In the genomic region with DNA sequence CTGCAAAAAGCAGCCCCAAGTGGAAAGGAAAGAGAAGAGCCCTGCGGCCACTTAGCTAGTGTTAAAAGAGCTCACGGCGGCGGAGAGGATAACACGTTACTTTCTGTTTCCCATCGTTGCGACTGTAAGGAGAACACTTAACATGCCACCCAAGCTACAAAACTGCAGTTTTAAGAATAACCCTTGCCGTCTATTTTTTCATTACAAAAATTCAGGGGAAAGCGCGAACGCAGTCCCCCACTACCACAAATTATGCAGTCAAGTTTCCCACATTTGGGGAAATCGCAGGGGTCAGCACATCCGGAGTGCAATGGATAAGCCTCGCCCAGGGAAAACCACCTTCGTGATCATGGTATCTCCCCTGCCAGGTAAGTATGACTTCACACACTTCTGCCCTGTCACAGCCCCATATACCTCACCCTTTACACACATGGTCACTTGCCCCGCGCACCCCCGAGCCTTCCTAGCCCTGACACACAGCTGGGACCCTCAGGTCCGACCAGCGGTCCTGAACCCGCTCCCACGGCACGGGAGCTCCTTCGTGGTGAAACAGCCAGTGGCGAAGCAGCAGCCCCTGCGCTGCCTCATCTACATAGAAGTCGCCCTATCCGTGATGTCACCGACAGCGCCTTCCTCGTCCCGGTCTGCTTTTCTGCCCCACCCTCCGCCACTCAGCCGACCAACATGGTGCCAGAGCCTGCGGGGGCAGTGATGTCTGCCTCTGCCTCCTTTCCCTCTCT, we compare ENCODE assay signal across 8 cellular contexts. TPM values are rescaled to one million over a fixed set of nuclear protein-coding genes. Genes with fewer than 3 reads are reported as not detected.
A peak's percentile ranks its signal among the peaks of the same experiment; 100 is the strongest.
DNase-seq lines count a peak whose midpoint lies in the region; ATAC-seq and TF ChIP-seq lines count a peak whose summit lies in the region.
"Not testable (repeated sequence)": the region's sequence is repeated elsewhere in the genome, so short reads cannot be mapped to it uniquely, and the experiment has no call there.

No MANE protein-coding gene starts in this region.

- peaks cover 23% of the 10 kb centered on the region for H3K27me3 ChIP-seq in GM23338 (ENCODE audit: insufficient read depth)
- peaks cover 29% of the 10 kb centered on the region for H3K27me3 ChIP-seq in neural progenitor cell

- TF ChIP-seq CTCF in GM23338 (conservative IDR thresholded peaks at IDR 0.05; ENCODE audit: low read depth in 2 of 2); fibroblast of mammary gland (conservative IDR thresholded peaks at IDR 0.05; ENCODE audit: control insufficient read depth, insufficient read depth, low read depth, low read length); neural progenitor cell (IDR thresholded peaks at IDR 0.05): not testable (repeated sequence)

- H3K36me3 Mint-ChIP-seq in GM23338 (ENCODE audit: low read depth); activated T-helper 17 cell treated with anti-CD3 and anti-CD28 coated beads, Interleukin-2, amount 50 U/mL, for 72 hours (ENCODE audit: low read depth); neural progenitor cell: not testable (repeated sequence)

- H4K20me1 ChIP-seq in GM23338 (replicated peaks; ENCODE audit: insufficient read depth); neural progenitor cell (ENCODE audit: low read depth): not testable (repeated sequence)

- H3K27ac Mint-ChIP-seq in GM23338 = peak overlapping the region; percentile 100
- H3K27ac Mint-ChIP-seq in activated T-helper 17 cell treated with anti-CD3 and anti-CD28 coated beads, Interleukin-2, amount 50 U/mL, for 72 hours = peak overlapping the region; percentile 95
- H3K27ac Mint-ChIP-seq in neural progenitor cell = peak overlapping the region; percentile 87

- ATAC-seq in GM23338 = peak; percentile 85
- ATAC-seq in activated T-helper 17 cell treated with anti-CD3 and anti-CD28 coated beads, Interleukin-2, amount 50 U/mL, for 72 hours (replicated peaks) = peak; percentile 87
- ATAC-seq in stimulated activated naive CD8-positive, alpha-beta T cell treated with anti-CD3 and anti-CD28 coated beads, Interleukin-15, Interleukin-2, amounts not matched to agents 100 U/mL and 50 U/mL, for 24 hours = peak; percentile 93

- peak overlapping the region; percentile 95 for H3K9ac ChIP-seq in neural progenitor cell

- not testable (repeated sequence) for H3F3A ChIP-seq in GM23338 (replicated peaks; ENCODE audit: low read depth); neural progenitor cell (ENCODE audit: low read depth)

- not testable (repeated sequence) for H3K36me3 ChIP-seq in GM23338 (ENCODE audit: insufficient read depth); neural progenitor cell

- peaks cover 11% of the 10 kb centered on the region for H3K27me3 Mint-ChIP-seq in GM23338 (ENCODE audit: insufficient read depth, low read depth, poor library complexity)
- H3K27me3 Mint-ChIP-seq in activated T-helper 17 cell treated with anti-CD3 and anti-CD28 coated beads, Interleukin-2, amount 50 U/mL, for 72 hours; neural progenitor cell (ENCODE audit: insufficient read depth, low read depth): not testable (repeated sequence)

- H3K4me2 ChIP-seq in GM23338 (peak overlapping the region; percentile 61; the same call in 1 of the 2 replicates), neural progenitor cell (peak overlapping the region; percentile 61)

- peak overlapping the region; percentile 42; the same call in 1 of the 2 replicates for H3K27ac ChIP-seq in GM23338 (ENCODE audit: low read depth)
- peak overlapping the region; percentile 97 for H3K27ac ChIP-seq in neural progenitor cell

- H2AFZ ChIP-seq in GM23338; neural progenitor cell (replicated peaks): not testable (repeated sequence)

- peak; percentile 99 for DNase-seq in ELR (ENCODE audit: low read depth)
- DNase-seq in GM23338 (ENCODE audit: low spot score) = peak; percentile 91
- peak; percentile 98 for DNase-seq in LHCN-M2 (ENCODE audit: low read depth)
- peak; percentile 92 for DNase-seq in RPMI8226
- peak; percentile 98 for DNase-seq in fibroblast of mammary gland (ENCODE audit: low read depth)
- peak; percentile 86 for DNase-seq in neural progenitor cell (ENCODE audit: low spot score)
- peak; percentile 85 for DNase-seq in stimulated activated naive CD8-positive, alpha-beta T cell treated with anti-CD3 and anti-CD28 coated beads, Interleukin-15, Interleukin-2, amounts not matched to agents 100 U/mL and 50 U/mL, for 24 hours

- H3K79me2 ChIP-seq in GM23338 (replicated peaks; ENCODE audit: insufficient read depth); neural progenitor cell (ENCODE audit: low read depth): not testable (repeated sequence)

- H3K4me1 Mint-ChIP-seq in GM23338; activated T-helper 17 cell treated with anti-CD3 and anti-CD28 coated beads, Interleukin-2, amount 50 U/mL, for 72 hours; neural progenitor cell: not testable (repeated sequence)

- H3K9me3 ChIP-seq in neural progenitor cell (ENCODE audit: low read depth) = not testable (repeated sequence)

- H3K4me3 ChIP-seq in GM23338 = peak overlapping the region; percentile 64
- peak overlapping the region; percentile 28 for H3K4me3 ChIP-seq in fibroblast of mammary gland (ENCODE audit: control insufficient read depth, low read depth, low read length)
- peak overlapping the region; percentile 36 for H3K4me3 ChIP-seq in neural progenitor cell

- H3K9me2 ChIP-seq in GM23338 (ENCODE audit: insufficient read depth) = not testable (repeated sequence)

- not testable (repeated sequence) for H3K4me1 ChIP-seq in GM23338 (ENCODE audit: insufficient read depth); neural progenitor cell

- H3K4me3 Mint-ChIP-seq in GM23338 (peak overlapping the region; percentile 70), neural progenitor cell (peak overlapping the region; percentile 85)
- H3K4me3 Mint-ChIP-seq in activated T-helper 17 cell treated with anti-CD3 and anti-CD28 coated beads, Interleukin-2, amount 50 U/mL, for 72 hours = peak overlapping the region; percentile 78

- H3K9me3 Mint-ChIP-seq in GM23338; activated T-helper 17 cell treated with anti-CD3 and anti-CD28 coated beads, Interleukin-2, amount 50 U/mL, for 72 hours; neural progenitor cell: not testable (repeated sequence)

TF ChIP-seq in GM23338, 12 proteins besides CTCF, POLR2A, EP300 and RAD21:
- TF ChIP-seq, protein P1, sequence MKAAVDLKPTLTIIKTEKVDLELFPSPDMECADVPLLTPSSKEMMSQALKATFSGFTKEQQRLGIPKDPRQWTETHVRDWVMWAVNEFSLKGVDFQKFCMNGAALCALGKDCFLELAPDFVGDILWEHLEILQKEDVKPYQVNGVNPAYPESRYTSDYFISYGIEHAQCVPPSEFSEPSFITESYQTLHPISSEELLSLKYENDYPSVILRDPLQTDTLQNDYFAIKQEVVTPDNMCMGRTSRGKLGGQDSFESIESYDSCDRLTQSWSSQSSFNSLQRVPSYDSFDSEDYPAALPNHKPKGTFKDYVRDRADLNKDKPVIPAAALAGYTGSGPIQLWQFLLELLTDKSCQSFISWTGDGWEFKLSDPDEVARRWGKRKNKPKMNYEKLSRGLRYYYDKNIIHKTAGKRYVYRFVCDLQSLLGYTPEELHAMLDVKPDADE (IDR thresholded peaks at IDR 0.05) = peak; percentile 86
- peak; percentile 63 for TF ChIP-seq JUNB (IDR thresholded peaks at IDR 0.05; ENCODE audit: unreplicated experiment)
- peak; percentile 74 for TF ChIP-seq CREB1 (CRISPR knock-in tag; IDR thresholded peaks at IDR 0.05; ENCODE audit: low read depth)
- TF ChIP-seq POLR2AphosphoS5 (IDR thresholded peaks at IDR 0.05; ENCODE audit: low read depth) = peak; percentile 99
TF ChIP-seq in GM23338: peak in this region for 4; not testable (repeated sequence) for 8.

RNA-seq across cellular contexts. Expression of a gene that starts 40.2 kb away (rescaled TPM):
- 0.83 and 1.6 TPM in 2 replicates for total RNA-seq in GM23338 (2014; rRNA removed; shearing (Covaris generic))
- 0.30 and 0.50 TPM in 2 replicates for polyA plus RNA-seq in GM23338 (2016; fragmentation: Nextera tagmentation; extraction: Ambion mirVana)
- total RNA-seq in LHCN-M2 (2014; rRNA removed) (3.2 and 3.5 TPM in 2 replicates), neural progenitor cell (ENCODE audit: low replicate concordance) (0.37 and 0.68 TPM in 2 replicates)
- polyA plus RNA-seq in LHCN-M2 (2012) = 2.1 TPM
- total RNA-seq in activated T-helper 17 cell treated with anti-CD3 and anti-CD28 coated beads, Interleukin-2, amount 50 U/mL, for 72 hours = 1 to 10 TPM; 2.9 to 4.0 TPM

Comparison
In these comparisons a context has a peak if more than half of its experiments do, and no peak if none do; other contexts are left out.
1. Peak in every context shown above with its lines: DNase-seq, ATAC-seq, H3K4me3 ChIP-seq and H3K27ac ChIP-seq.